35 cellular contexts compared by ENCODE assay signal in the genomic region with DNA sequence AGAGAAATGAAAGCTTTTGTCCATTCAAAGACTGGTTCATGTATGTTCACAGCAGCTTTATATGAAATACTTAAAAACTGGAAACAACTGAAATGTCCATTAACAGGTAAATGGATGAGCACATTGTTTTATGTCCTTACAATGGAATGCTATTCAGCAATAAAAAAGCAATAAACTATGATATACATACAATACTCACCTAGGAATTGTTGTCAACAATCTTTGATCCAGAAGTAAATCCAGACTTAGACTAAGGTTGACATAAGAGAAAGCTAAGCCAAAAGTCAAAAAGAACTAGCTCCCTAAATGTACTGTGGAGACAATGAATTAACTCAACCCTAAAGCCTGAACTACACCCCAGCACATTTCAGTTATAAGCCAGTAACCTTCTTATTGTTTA.
"Had no signal": no experiment of that assay in that cellular context is flagged by ENCODE, and none has a peak within 500 bp of the region (broad histone marks: within the 10 kb centered on the region; RNA-seq: fewer than 3 reads in every experiment).

No MANE protein-coding gene starts in this region.

- H3K36me3 ChIP-seq: MG63 had no signal

- DNase-seq: Karpas-422, Kasumi-1, MG63, MM.1S, MV-4-11, NCI-H1048, NCI-H1092, NCI-H1092 treated with DMSO at 0.1 percent for 48 hours, NCI-H1105, NCI-H1105 treated with DMSO at 0.1 percent for 48 hours, NCI-H1417, NCI-H1417 treated with DMSO at 0.1 percent for 48 hours, NCI-H1436, NCI-H1436 treated with DMSO at 0.1 percent for 48 hours, NCI-H146, NCI-H1694, NCI-H1694 treated with DMSO at 0.1 percent for 48 hours, NCI-H187, NCI-H187 treated with DMSO at 0.1 percent for 48 hours, NCI-H1930, NCI-H2029, NCI-H2029 treated with DMSO at 0.1 percent for 48 hours, NCI-H2081, NCI-H2081 treated with DMSO at 0.1 percent for 48 hours, NCI-H2107, NCI-H2171, NCI-H2171 treated with DMSO at 0.1 percent for 48 hours, NCI-H2227 treated with DMSO at 0.1 percent for 48 hours, NCI-H226, NCI-H345, NCI-H446, NCI-H446 treated with DMSO at 0.1 percent for 48 hours, NCI-H510A, NCI-H510A treated with DMSO at 0.1 percent for 48 hours, NCI-H524 had no signal

- H3K9me3 ChIP-seq: MG63 had no signal

- H3K4me3 ChIP-seq: MG63 had no signal

- H3K27me3 ChIP-seq: MG63 had no signal
